18 cellular contexts compared by ENCODE assay signal in the genomic region with DNA sequence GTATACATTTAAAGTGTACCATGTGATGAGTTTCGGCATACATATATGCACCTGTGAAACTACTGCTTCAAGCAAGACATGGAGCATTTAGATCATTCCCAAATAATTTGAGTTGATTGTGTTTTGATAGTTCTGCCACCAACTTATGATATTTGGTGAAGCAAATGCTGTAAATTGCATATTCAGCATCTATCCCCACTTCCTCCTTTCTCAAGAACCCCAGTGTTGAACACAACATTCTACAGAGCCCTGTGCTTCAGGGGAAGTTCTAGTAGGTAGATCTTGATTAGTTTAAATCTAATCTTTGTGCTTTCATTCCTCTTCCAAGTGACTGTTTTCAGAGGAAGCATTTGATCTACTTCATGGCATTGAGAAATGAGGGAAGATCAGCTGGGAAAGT. TPM values are rescaled to one million over a fixed set of nuclear protein-coding genes. Genes with fewer than 3 reads are reported as not detected.
"Had no signal": no experiment of that assay in that cellular context is flagged by ENCODE, and none has a peak within 500 bp of the region (broad histone marks: within the 10 kb centered on the region; RNA-seq: fewer than 3 reads in every experiment).

No MANE protein-coding gene starts in this region.

- H3K36me3 Mint-ChIP-seq: activated naive CD4-positive, alpha-beta T cell treated with anti-CD3 and anti-CD28 coated beads, Interleukin-2, amount 10 ng/mL, durations not matched to agents 7 days and 5 days; memory B cell; natural killer cell; stimulated activated effector memory CD8-positive, alpha-beta T cell treated with anti-CD3 and anti-CD28 coated beads, Interleukin-12 subunit alpha, Interleukin-12 subunit beta, amount 100 ng/mL, for 72 hours; WTC11 had no signal

- H3K27ac Mint-ChIP-seq: activated naive CD4-positive, alpha-beta T cell treated with anti-CD3 and anti-CD28 coated beads, Interleukin-2, amount 10 ng/mL, durations not matched to agents 7 days and 5 days; activated T-helper 2 cell treated with anti-CD3 and anti-CD28 coated beads, Interferon-gamma antibody, Interleukin-2, Interleukin-4, amounts not matched to agents 10 μg/mL and 5 μg/mL and 100 μg/mL, durations not matched to agents 14 hours and 24 hours and 36 hours; memory B cell; natural killer cell; progenitor cell of endocrine pancreas; stimulated activated effector memory CD8-positive, alpha-beta T cell treated with anti-CD3 and anti-CD28 coated beads, Interleukin-12 subunit alpha, Interleukin-12 subunit beta, amount 100 ng/mL, for 72 hours; WTC11 had no signal

- H3K27me3 Mint-ChIP-seq: memory B cell, progenitor cell of endocrine pancreas had no signal

- H3K4me3 ChIP-seq: cardiac muscle cell, heart right ventricle, thyroid gland, vagina had no signal

- DNase-seq: activated CD4-positive, alpha-beta T cell treated with anti-CD3 and anti-CD28 coated beads for 48 hours; activated naive CD4-positive, alpha-beta T cell treated with anti-CD3 and anti-CD28 coated beads, Interleukin-2, amount 10 ng/mL, durations not matched to agents 7 days and 5 days; heart right ventricle; natural killer cell; occipital lobe; right cardiac atrium; small intestine; thyroid gland had no signal

- H3K4me1 Mint-ChIP-seq: activated naive CD4-positive, alpha-beta T cell treated with anti-CD3 and anti-CD28 coated beads, Interleukin-2, amount 10 ng/mL, durations not matched to agents 7 days and 5 days; memory B cell; natural killer cell; stimulated activated effector memory CD8-positive, alpha-beta T cell treated with anti-CD3 and anti-CD28 coated beads, Interleukin-12 subunit alpha, Interleukin-12 subunit beta, amount 100 ng/mL, for 72 hours had no signal

- H3K9me3 ChIP-seq: heart right ventricle, thyroid gland, vagina had no signal

- H3K9me3 Mint-ChIP-seq: activated naive CD4-positive, alpha-beta T cell treated with anti-CD3 and anti-CD28 coated beads, Interleukin-2, amount 10 ng/mL, durations not matched to agents 7 days and 5 days; activated T-helper 2 cell treated with anti-CD3 and anti-CD28 coated beads, Interferon-gamma antibody, Interleukin-2, Interleukin-4, amounts not matched to agents 10 μg/mL and 5 μg/mL and 100 μg/mL, durations not matched to agents 14 hours and 24 hours and 36 hours; memory B cell; natural killer cell; stimulated activated effector memory CD8-positive, alpha-beta T cell treated with anti-CD3 and anti-CD28 coated beads, Interleukin-12 subunit alpha, Interleukin-12 subunit beta, amount 100 ng/mL, for 72 hours; WTC11 had no signal

- H3K4me3 Mint-ChIP-seq: activated naive CD4-positive, alpha-beta T cell treated with anti-CD3 and anti-CD28 coated beads, Interleukin-2, amount 10 ng/mL, durations not matched to agents 7 days and 5 days; memory B cell; natural killer cell; stimulated activated effector memory CD8-positive, alpha-beta T cell treated with anti-CD3 and anti-CD28 coated beads, Interleukin-12 subunit alpha, Interleukin-12 subunit beta, amount 100 ng/mL, for 72 hours; WTC11 had no signal

- ATAC-seq: heart right ventricle; natural killer cell; right cardiac atrium; stimulated activated effector memory CD8-positive, alpha-beta T cell treated with anti-CD3 and anti-CD28 coated beads, Interleukin-12 subunit alpha, Interleukin-12 subunit beta, amount 100 ng/mL, for 72 hours; WTC11 had no signal

- FAIRE-seq: endothelial cell of umbilical vein, frontal cortex, islet of Langerhans, small intestine had no signal

- H3K4me1 ChIP-seq: thyroid gland, vagina had no signal

- H3K36me3 ChIP-seq: cardiac muscle cell, heart right ventricle, thyroid gland, vagina had no signal

- H3K27me3 ChIP-seq: cardiac muscle cell, thyroid gland, vagina had no signal

- H3K27ac ChIP-seq: cardiac muscle cell, heart right ventricle, thyroid gland, vagina had no signal

RNA-seq across cellular contexts. Expression of a gene that starts 5.4 kb away (rescaled TPM):
- total RNA-seq: activated T-helper 2 cell treated with anti-CD3 and anti-CD28 coated beads, Interferon-gamma antibody, Interleukin-2, Interleukin-4, amounts not matched to agents 10 μg/mL and 5 μg/mL and 100 μg/mL, durations not matched to agents 14 hours and 24 hours and 36 hours had no signal

RNA-seq across cellular contexts. Expression of a gene that starts 8.7 kb away (rescaled TPM):
- total RNA-seq: activated T-helper 2 cell treated with anti-CD3 and anti-CD28 coated beads, Interferon-gamma antibody, Interleukin-2, Interleukin-4, amounts not matched to agents 10 μg/mL and 5 μg/mL and 100 μg/mL, durations not matched to agents 14 hours and 24 hours and 36 hours; cardiac muscle cell; endothelial cell of umbilical vein; natural killer cell; progenitor cell of endocrine pancreas; vagina had no signal
- polyA plus RNA-seq: endothelial cell of umbilical vein had no signal
